24 cellular contexts compared by ENCODE assay signal in the genomic region with DNA sequence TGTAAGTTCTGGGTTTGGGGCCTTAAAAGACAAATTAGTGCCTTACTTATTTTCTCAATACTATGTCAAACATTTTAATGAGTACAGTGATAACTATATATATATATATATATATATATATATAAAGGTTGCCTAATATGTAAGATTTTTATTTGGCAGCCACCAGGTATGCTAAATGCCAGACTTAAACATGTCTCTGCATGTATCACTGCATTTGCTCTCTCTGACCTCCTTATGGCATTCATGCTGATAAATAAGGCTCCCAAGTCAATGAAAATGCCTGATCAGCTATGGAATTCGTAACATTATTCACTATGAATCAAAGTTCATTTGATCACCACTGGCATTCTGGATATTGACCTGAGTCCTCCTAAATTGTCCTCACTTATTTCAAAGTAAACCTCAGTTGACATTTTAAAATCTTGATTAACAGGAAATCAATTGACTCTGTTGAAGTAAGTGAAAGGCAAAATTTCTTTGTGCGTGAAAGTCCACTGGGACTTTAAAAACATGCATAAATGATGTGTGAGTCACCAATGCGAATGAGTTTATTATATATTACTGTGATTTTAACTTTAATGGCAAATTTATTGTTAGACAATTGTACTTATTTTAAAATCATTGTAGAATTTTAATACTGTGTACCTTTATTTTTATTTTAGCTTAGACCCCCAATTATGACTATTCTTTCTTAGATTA.
"Had no signal": no experiment of that assay in that cellular context is flagged by ENCODE, and none has a peak within 500 bp of the region (broad histone marks: within the 10 kb centered on the region; RNA-seq: fewer than 3 reads in every experiment).

No MANE protein-coding gene starts in this region.

- ATAC-seq: activated CD4-positive, alpha-beta T cell treated with anti-CD3 and anti-CD28 coated beads for 36 hours; activated T-cell treated with anti-CD3 and anti-CD28 coated beads, Interleukin-2, amount 50 U/mL, for 4 hours; body of pancreas; left lung; naive thymus-derived CD8-positive, alpha-beta T cell; sciatic nerve had no signal

- H3K4me3 ChIP-seq: body of pancreas, left lung, lung, neural progenitor cell, spleen, thoracic aorta had no signal

- DNase-seq: activated B cell treated with CpG ODN at 0.5 μM for 24 hours; activated CD4-positive, alpha-beta T cell treated with anti-CD3 and anti-CD28 coated beads for 36 hours; activated CD4-positive, alpha-beta T cell treated with anti-CD3 and anti-CD28 coated beads, Interleukin-2, amount 50 U/mL, for 4 hours; activated CD8-positive, alpha-beta memory T cell treated with anti-CD3 and anti-CD28 coated beads, Interleukin-2, amount 50 U/mL, for 48 hours; activated naive CD4-positive, alpha-beta T cell treated with Interleukin-2 at 50 U/mL for 16 hours; activated naive CD8-positive, alpha-beta T cell treated with anti-CD3 and anti-CD28 coated beads, Interleukin-2, amount 10 ng/mL, durations not matched to agents 7 days and 5 days; activated T-cell treated with anti-CD3 and anti-CD28 coated beads, Interleukin-2, amount 50 U/mL, for 4 hours; body of pancreas; central memory CD4-positive, alpha-beta T cell; effector memory CD4-positive, alpha-beta T cell; foreskin fibroblast; immature natural killer cell; kidney glomerular epithelial cell; left lung; naive thymus-derived CD8-positive, alpha-beta T cell; posterior cingulate gyrus; spleen; stimulated activated CD4-positive, alpha-beta T cell treated with anti-CD3 and anti-CD28 coated beads, Interleukin-4, amount 100 ng/mL, for 1 hour; stimulated activated naive CD4-positive, alpha-beta T cell treated with Interleukin-2 at 50 U/mL for 16 hours; T1000 had no signal
